8 cellular contexts compared by ENCODE assay signal in the genomic region with DNA sequence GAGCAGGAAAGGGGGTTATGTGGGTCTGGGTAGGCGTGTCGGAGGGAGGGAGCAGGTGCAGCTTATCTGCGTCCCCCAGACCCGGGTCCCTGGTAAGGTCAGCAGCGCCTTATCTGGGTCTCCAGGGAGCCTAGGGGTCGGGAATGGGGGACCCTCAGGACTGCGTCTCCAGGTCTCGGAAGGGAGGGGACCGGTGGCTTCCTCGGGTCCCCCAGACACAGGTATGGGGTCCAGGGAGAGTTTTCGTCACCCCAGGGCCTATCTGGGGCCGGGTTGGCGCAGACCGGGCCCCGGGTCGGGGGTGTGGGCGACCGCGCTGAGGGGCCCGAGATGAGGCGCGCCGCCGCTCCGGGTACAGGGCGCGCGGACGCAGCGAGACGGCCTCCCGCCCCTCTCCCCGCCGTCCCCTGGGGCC. TPM values are rescaled to one million over a fixed set of nuclear protein-coding genes. Genes with fewer than 3 reads are reported as not detected.
DNase-seq lines count a peak whose midpoint lies in the region; ATAC-seq and TF ChIP-seq lines count a peak whose summit lies in the region.

No MANE protein-coding gene starts in this region.

- peak overlapping the region; percentile 99 for H3K4me3 Mint-ChIP-seq in activated naive CD4-positive, alpha-beta T cell treated with anti-CD3 and anti-CD28 coated beads for 36 hours
- peak overlapping the region; percentile 98 for H3K4me3 Mint-ChIP-seq in activated naive CD8-positive, alpha-beta T cell treated with anti-CD3 and anti-CD28 coated beads, Interleukin-2, amount 50 U/mL, for 24 hours

- peak overlapping the region; percentile 93 to 98 for H3K4me3 ChIP-seq in left lung

- H3K9me3 Mint-ChIP-seq in activated naive CD4-positive, alpha-beta T cell treated with anti-CD3 and anti-CD28 coated beads for 36 hours: no peaks in the 10 kb centered on the region
- H3K9me3 Mint-ChIP-seq in activated naive CD8-positive, alpha-beta T cell treated with anti-CD3 and anti-CD28 coated beads, Interleukin-2, amount 50 U/mL, for 24 hours: no peaks in the 10 kb centered on the region

- no peaks in the 10 kb centered on the region for H3K27me3 ChIP-seq in left lung

- H3K4me1 ChIP-seq in left lung: peaks cover 50 to 75% of the 10 kb centered on the region in 2 donors

- intact Hi-C loops in activated naive CD4-positive, alpha-beta T cell treated with anti-CD3 and anti-CD28 coated beads for 36 hours (cut with micrococcal nuclease): loop anchor here (1.0 kb wide), 1 partner anchor 98 kb away; a partner anchor contains a TSS
- intact Hi-C loops in left lung (cut with DNase I): no loop called here

- CTCF ChIA-PET in activated naive CD4-positive, alpha-beta T cell treated with anti-CD3 and anti-CD28 coated beads for 36 hours (lab: Charles Lee): no interaction called here

- H3K36me3 ChIP-seq in left lung: peaks cover 0 to 25% of the 10 kb centered on the region in 2 donors

- peak overlapping the region; percentile 98 for H3K27ac Mint-ChIP-seq in activated naive CD4-positive, alpha-beta T cell treated with anti-CD3 and anti-CD28 coated beads for 36 hours
- peak overlapping the region; percentile 100 for H3K27ac Mint-ChIP-seq in activated naive CD8-positive, alpha-beta T cell treated with anti-CD3 and anti-CD28 coated beads, Interleukin-2, amount 50 U/mL, for 24 hours

- no peak for DNase-seq in activated naive CD4-positive, alpha-beta T cell treated with anti-CD3 and anti-CD28 coated beads for 36 hours
- DNase-seq in activated naive CD4-positive, alpha-beta T cell (lab: John Stamatoyannopoulos, UW): no peak
- DNase-seq in activated naive CD8-positive, alpha-beta T cell treated with anti-CD3 and anti-CD28 coated beads, Interleukin-2, amount 50 U/mL, for 24 hours: no peak
- no peak for DNase-seq in left lung
- no peak for DNase-seq in effector CD4-positive, alpha-beta T cell
- no peak for DNase-seq in NCI-H1436 (lab: John Stamatoyannopoulos, UW)

- H3K4me1 Mint-ChIP-seq in activated naive CD4-positive, alpha-beta T cell treated with anti-CD3 and anti-CD28 coated beads for 36 hours (ENCODE audit: low read depth): peaks cover 70% of the 10 kb centered on the region
- peaks cover 80% of the 10 kb centered on the region for H3K4me1 Mint-ChIP-seq in activated naive CD8-positive, alpha-beta T cell treated with anti-CD3 and anti-CD28 coated beads, Interleukin-2, amount 50 U/mL, for 24 hours

- H3K27ac ChIP-seq in left lung: peak overlapping the region; percentile 90 to 93
- H3K27ac ChIP-seq in temporal lobe (ENCODE audit: low read depth, low read length): peak overlapping the region; percentile 80

- ATAC-seq in HG03354 (IDR thresholded peaks at IDR 0.05; ENCODE audit: poor library complexity, severe bottlenecking, unreplicated experiment) (peak; percentile 43), left lung (no peak)
- peak; percentile 22 for ATAC-seq in activated naive CD8-positive, alpha-beta T cell treated with anti-CD3 and anti-CD28 coated beads, Interleukin-2, amount 50 U/mL, for 24 hours

- H3K36me3 Mint-ChIP-seq in activated naive CD4-positive, alpha-beta T cell treated with anti-CD3 and anti-CD28 coated beads for 36 hours (ENCODE audit: low read depth): peaks cover 79% of the 10 kb centered on the region
- H3K36me3 Mint-ChIP-seq in activated naive CD8-positive, alpha-beta T cell treated with anti-CD3 and anti-CD28 coated beads, Interleukin-2, amount 50 U/mL, for 24 hours (ENCODE audit: low read depth): peaks cover 89% of the 10 kb centered on the region

- no peak for TF ChIP-seq CTCF in left lung (IDR thresholded peaks at IDR 0.05)

- no peaks in the 10 kb centered on the region for H3K27me3 Mint-ChIP-seq in activated naive CD4-positive, alpha-beta T cell treated with anti-CD3 and anti-CD28 coated beads for 36 hours (ENCODE audit: low read depth)
- no peaks in the 10 kb centered on the region for H3K27me3 Mint-ChIP-seq in activated naive CD8-positive, alpha-beta T cell treated with anti-CD3 and anti-CD28 coated beads, Interleukin-2, amount 50 U/mL, for 24 hours

- no peaks in the 10 kb centered on the region for H3K9me3 ChIP-seq in left lung

RNA-seq across cellular contexts. Expression of a gene that starts 0.3 kb away (rescaled TPM):
- total RNA-seq in activated naive CD4-positive, alpha-beta T cell treated with anti-CD3 and anti-CD28 coated beads for 36 hours: 10 to 100 TPM; 63.3 to 64.9 TPM
- total RNA-seq in left lung (10 to 100 TPM; 12.6 to 14.5 TPM), temporal lobe (2.2 TPM)

RNA-seq across cellular contexts. Expression of a gene that starts 0.5 kb away (rescaled TPM):
- total RNA-seq in activated naive CD4-positive, alpha-beta T cell treated with anti-CD3 and anti-CD28 coated beads for 36 hours: 10 to 100 TPM; 37.1 to 38.9 TPM
- total RNA-seq in left lung (10 to 100 TPM; 29.2 to 36.2 TPM), temporal lobe (13.8 TPM)

Comparison
In these comparisons a context has a peak if more than half of its experiments do, and no peak if none do; other contexts are left out.
1. RNA of a gene that starts 0.3 kb away (total RNA-seq): 63.3 to 64.9 TPM in activated naive CD4-positive, alpha-beta T cell treated with anti-CD3 and anti-CD28 coated beads for 36 hours; 12.6 to 14.5 TPM in left lung and 2.2 TPM in temporal lobe (single experiment); every median in the first group is over 4 times any median in the second.